In genomic region chr1:55257958-55258357, GRCh38 we compare ENCODE assay signal across 9 cellular contexts. TPM values are rescaled to one million over a fixed set of nuclear protein-coding genes. Genes with fewer than 3 reads are reported as not detected.
A peak's percentile ranks its signal among the peaks of the same experiment; 100 is the strongest.
DNase-seq lines count a peak whose midpoint lies in the region; ATAC-seq, FAIRE-seq and TF ChIP-seq lines count a peak whose summit lies in the region.
"Had no signal": no experiment of that assay in that cellular context is flagged by ENCODE, and none has a peak within 500 bp of the region (broad histone marks: within the 10 kb centered on the region; RNA-seq: fewer than 3 reads in every experiment).

No MANE protein-coding gene starts in this region.

- H3K36me3 Mint-ChIP-seq in immature natural killer cell: no peaks in the 10 kb centered on the region

- H3K27me3 Mint-ChIP-seq in immature natural killer cell (ENCODE audit: low read depth in 3 of 3): peaks cover 1 to 7% (median 2%) of the 10 kb centered on the region in 3 donors

- H3K4me3 Mint-ChIP-seq in immature natural killer cell: peak overlapping the region in 4 of 5 donors; percentile 13 to 74 (median 62)

- peak; percentile 96 for FAIRE-seq in GM12891 (lab: Jason Lieb, UNC)
- FAIRE-seq: islet of Langerhans had no signal

- peaks cover 0 to 3% (median 0%) of the 10 kb centered on the region in 6 donors for H3K9me3 Mint-ChIP-seq in immature natural killer cell

- no peak for DNase-seq in GM12891 (ENCODE audit: insufficient read length, low spot score)
- DNase-seq in T-helper 9 cell: peak; percentile 39
- peak; percentile 65 to 77 (median 68) for DNase-seq in immature natural killer cell
- no peak for DNase-seq in NCI-H1930 (lab: John Stamatoyannopoulos, UW)
- no peak for DNase-seq in DMS79 (lab: John Stamatoyannopoulos, UW)
- no peak for DNase-seq in ureter (ENCODE audit: low spot score)

- TF ChIP-seq POLR2A in GM12891 (IDR thresholded peaks at IDR 0.05; ENCODE audit: low read depth, low read length): no peak

- H3K27ac Mint-ChIP-seq in immature natural killer cell: peak overlapping the region; percentile 8 to 88 (median 54)

- H3K4me1 Mint-ChIP-seq in immature natural killer cell: peaks cover 12 to 14% of the 10 kb centered on the region in 2 donors

- ATAC-seq in HG02840 (IDR thresholded peaks at IDR 0.05; ENCODE audit: low FRiP score, unreplicated experiment): peak; percentile 50
- ATAC-seq in esophagus mucosa: no peak

TF ChIP-seq in GM12891, 5 proteins besides CTCF, POLR2A, EP300 and RAD21:
- no peak for TF ChIP-seq PAX5 (IDR thresholded peaks at IDR 0.05; ENCODE audit: insufficient read depth, low read length, severe bottlenecking)
- TF ChIP-seq POLR2AphosphoS5 (IDR thresholded peaks at IDR 0.05; ENCODE audit: low read depth, low read length): no peak
- TF ChIP-seq POU2F2 (IDR thresholded peaks at IDR 0.05; ENCODE audit: low read depth, low read length): no peak
- no peak for TF ChIP-seq TAF1 (IDR thresholded peaks at IDR 0.05; ENCODE audit: low read depth, low read length)
- TF ChIP-seq SPI1 (IDR thresholded peaks at IDR 0.05; ENCODE audit: low read depth, low read length): no peak

RNA-seq across cellular contexts. Expression of gene USP24, which starts 42.8 kb away (rescaled TPM):
- 12.9 TPM for polyA plus RNA-seq in GM12891 (2012; ENCODE audit: low read depth, missing spikeins)
- 10 to 100 TPM in 1 of 3 donors, 1 to 10 TPM in 2; 3.0 to 10.1 (median 3.7) TPM for polyA plus RNA-seq in immature natural killer cell
- total RNA-seq in esophagus mucosa: 21.8 TPM
- 58.2 TPM for total RNA-seq in ureter

Comparison
In these comparisons a context has a peak if more than half of its experiments do, and no peak if none do; other contexts are left out.
1. DNase-seq: peak in T-helper 9 cell (single experiment) and immature natural killer cell (3 of 3); none in GM12891 (single experiment), NCI-H1930 (0 of 2), DMS79 (single experiment) and ureter (single experiment).